Comparison of ENCODE assay signal across 26 cellular contexts in the genomic region with DNA sequence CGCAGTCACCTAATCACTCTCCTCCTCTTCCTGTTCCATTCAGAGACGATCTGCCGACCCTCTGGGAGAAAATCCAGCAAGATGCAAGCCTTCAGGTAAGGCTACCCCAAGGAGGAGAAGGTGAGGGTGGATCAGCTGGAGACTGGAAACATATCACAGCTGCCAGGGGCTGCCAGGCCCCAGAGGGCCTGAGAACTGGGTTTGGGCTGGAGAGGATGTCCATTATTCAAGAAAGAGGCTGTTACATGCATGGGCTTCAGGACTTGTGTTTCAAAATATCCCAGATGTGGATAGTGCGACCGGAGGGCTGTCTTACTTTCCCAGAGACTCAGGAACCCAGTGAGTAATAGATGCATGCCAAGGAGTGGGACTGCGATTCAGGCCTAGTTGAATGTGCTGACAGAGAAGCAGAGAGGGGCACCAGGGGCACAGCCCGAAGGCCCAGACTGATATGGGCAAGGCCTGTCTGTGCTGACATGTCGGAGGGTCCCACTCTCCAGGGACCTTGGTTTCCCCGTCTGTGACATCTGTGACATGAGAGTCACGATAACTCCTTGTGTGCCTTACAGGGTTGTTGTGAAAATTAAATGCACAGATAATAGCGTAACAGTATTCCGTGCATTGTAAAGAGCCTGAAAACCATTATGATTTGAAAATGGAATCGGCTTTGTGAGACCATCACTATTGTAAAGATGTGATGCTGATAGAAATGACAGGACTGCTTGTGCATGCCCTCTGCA. TPM values are rescaled to one million over a fixed set of nuclear protein-coding genes. Genes with fewer than 3 reads are reported as not detected.
DNase-seq lines count a peak whose midpoint lies in the region; ATAC-seq and TF ChIP-seq lines count a peak whose summit lies in the region.
"Had no signal": no experiment of that assay in that cellular context is flagged by ENCODE, and none has a peak within 500 bp of the region (broad histone marks: within the 10 kb centered on the region; RNA-seq: fewer than 3 reads in every experiment).

No MANE protein-coding gene starts in this region.

- ATAC-seq in activated CD8-positive, alpha-beta T cell treated with anti-CD3 and anti-CD28 coated beads, Interleukin-2, amount 10 ng/mL, durations not matched to agents 7 days and 5 days, result no peak
- ATAC-seq in activated CD8-positive, alpha-beta T cell treated with anti-CD3 and anti-CD28 coated beads for 36 hours, result no peak
- ATAC-seq in upper lobe of right lung (no peak), GM21447 (IDR thresholded peaks at IDR 0.05; ENCODE audit: unreplicated experiment) (no peak), HG03457 (IDR thresholded peaks at IDR 0.05; ENCODE audit: unreplicated experiment) (no peak)
- ATAC-seq: left colon had no signal

- H3K36me3 ChIP-seq in upper lobe of right lung, result no peaks in the 10 kb centered on the region

- H3K27me3 Mint-ChIP-seq in activated CD8-positive, alpha-beta T cell treated with anti-CD3 and anti-CD28 coated beads, Interleukin-2, amount 10 ng/mL, durations not matched to agents 7 days and 5 days (ENCODE audit: low read depth), result peaks cover 6% of the 10 kb centered on the region
- peaks cover 1% of the 10 kb centered on the region for H3K27me3 Mint-ChIP-seq in activated CD8-positive, alpha-beta T cell treated with anti-CD3 and anti-CD28 coated beads for 36 hours
- H3K27me3 Mint-ChIP-seq in dendritic cell treated with granulocyte-macrophage colony-stimulating factor and Interleukin-4, amounts not matched to agents 40 ng/mL and 50 ng/mL, for 4 days, result no peaks in the 10 kb centered on the region
- H3K27me3 Mint-ChIP-seq: activated CD4-positive, alpha-beta memory T cell treated with anti-CD3 and anti-CD28 coated beads, Interleukin-2, amount 10 ng/mL, durations not matched to agents 7 days and 5 days had no signal

- no peak for TF ChIP-seq CTCF in activated CD8-positive, alpha-beta T cell treated with anti-CD3 and anti-CD28 coated beads for 36 hours (IDR thresholded peaks at IDR 0.05)
- no peak for TF ChIP-seq CTCF in upper lobe of right lung (IDR thresholded peaks at IDR 0.05)

- H3K4me3 ChIP-seq in mononuclear cell (ENCODE audit: low read length), result peak overlapping the region; percentile 77
- H3K4me3 ChIP-seq in upper lobe of right lung, result peak overlapping the region; percentile 29

- H3K4me1 ChIP-seq in mononuclear cell (ENCODE audit: insufficient read depth, low read length) (peaks cover 63% of the 10 kb centered on the region), upper lobe of right lung (peaks cover 8% of the 10 kb centered on the region)

- intact Hi-C loops in activated CD8-positive, alpha-beta T cell treated with anti-CD3 and anti-CD28 coated beads for 36 hours (cut with micrococcal nuclease), result no loop called here
- intact Hi-C loops in dendritic cell treated with granulocyte-macrophage colony-stimulating factor and Interleukin-4, amounts not matched to agents 40 ng/mL and 50 ng/mL, for 4 days (cut with micrococcal nuclease), result no loop called here
- intact Hi-C loops in upper lobe of right lung (cut with DNase I), result no loop called here

- no peaks in the 10 kb centered on the region for H3K9me3 ChIP-seq in mononuclear cell (ENCODE audit: low read depth, low read length)
- no peaks in the 10 kb centered on the region for H3K9me3 ChIP-seq in upper lobe of right lung

- CTCF ChIA-PET in activated CD8-positive, alpha-beta T cell treated with anti-CD3 and anti-CD28 coated beads, Interleukin-2, amount 10 ng/mL, durations not matched to agents 7 days and 5 days (lab: Charles Lee), result interaction anchor here (5.0 kb wide), 1 partner anchor 10 kb away, joined by 31 read pairs; no protein-coding TSS in a partner anchor
- CTCF ChIA-PET in activated CD8-positive, alpha-beta T cell treated with anti-CD3 and anti-CD28 coated beads for 36 hours (lab: Charles Lee), result interaction anchor here (1.1 to 14.7 kb wide), 5 partner anchors 8 to 71 kb away, joined by 3 to 146 read pairs (median 6); no protein-coding TSS in a partner anchor

- DNase-seq in activated CD8-positive, alpha-beta T cell treated with anti-CD3 and anti-CD28 coated beads, Interleukin-2, amount 10 ng/mL, durations not matched to agents 7 days and 5 days, result peak; percentile 17
- no peak for DNase-seq in activated CD8-positive, alpha-beta T cell treated with anti-CD3 and anti-CD28 coated beads for 36 hours
- no peak for DNase-seq in upper lobe of right lung
- no peak for DNase-seq in SKM-1 treated with dmso at 0.1 percent for 144 hours (lab: John Stamatoyannopoulos, UW; ENCODE audit: unreplicated experiment)
- DNase-seq: activated CD4-positive, alpha-beta memory T cell treated with anti-CD3 and anti-CD28 coated beads, Interleukin-2, amount 10 ng/mL, durations not matched to agents 7 days and 5 days; activated T-cell treated with anti-CD3 and anti-CD28 coated beads for 4 hours; amniotic stem cell; CD4-positive, alpha-beta memory T cell; GOT3; HFFc6; left colon; NCI-H1417 treated with DMSO at 0.1 percent for 48 hours; NCI-H226; stimulated activated CD4-positive, alpha-beta T cell treated with anti-CD3 and anti-CD28 coated beads, Interleukin-4, amount 100 ng/mL, for 4 hours had no signal

- no peaks in the 10 kb centered on the region for H3K9me3 Mint-ChIP-seq in activated CD8-positive, alpha-beta T cell treated with anti-CD3 and anti-CD28 coated beads, Interleukin-2, amount 10 ng/mL, durations not matched to agents 7 days and 5 days (ENCODE audit: insufficient read depth)
- H3K9me3 Mint-ChIP-seq in activated CD8-positive, alpha-beta T cell treated with anti-CD3 and anti-CD28 coated beads for 36 hours, result no peaks in the 10 kb centered on the region
- no peaks in the 10 kb centered on the region for H3K9me3 Mint-ChIP-seq in dendritic cell treated with granulocyte-macrophage colony-stimulating factor and Interleukin-4, amounts not matched to agents 40 ng/mL and 50 ng/mL, for 4 days
- H3K9me3 Mint-ChIP-seq: activated CD4-positive, alpha-beta memory T cell treated with anti-CD3 and anti-CD28 coated beads, Interleukin-2, amount 10 ng/mL, durations not matched to agents 7 days and 5 days; activated naive CD4-positive, alpha-beta T cell treated with anti-CD3 and anti-CD28 coated beads, Interleukin-2, amount 50 U/mL, for 24 hours; CD4-positive, alpha-beta memory T cell; HFFc6; T-helper 2 cell treated with Interferon-gamma antibody and Interleukin-4, amounts not matched to agents 5 μg/mL and 100 μg/mL, for 36 hours; type B pancreatic cell had no signal

- H3K27ac Mint-ChIP-seq in activated CD8-positive, alpha-beta T cell treated with anti-CD3 and anti-CD28 coated beads, Interleukin-2, amount 10 ng/mL, durations not matched to agents 7 days and 5 days, result no peak overlapping the region
- H3K27ac Mint-ChIP-seq in activated CD8-positive, alpha-beta T cell treated with anti-CD3 and anti-CD28 coated beads for 36 hours, result no peak overlapping the region
- H3K27ac Mint-ChIP-seq in dendritic cell treated with granulocyte-macrophage colony-stimulating factor and Interleukin-4, amounts not matched to agents 40 ng/mL and 50 ng/mL, for 4 days, result peak overlapping the region; percentile 95
- H3K27ac Mint-ChIP-seq: activated CD4-positive, alpha-beta memory T cell treated with anti-CD3 and anti-CD28 coated beads, Interleukin-2, amount 10 ng/mL, durations not matched to agents 7 days and 5 days; activated naive CD4-positive, alpha-beta T cell treated with anti-CD3 and anti-CD28 coated beads, Interleukin-2, amount 50 U/mL, for 24 hours; brain; HFFc6; T-helper 2 cell treated with Interferon-gamma antibody and Interleukin-4, amounts not matched to agents 5 μg/mL and 100 μg/mL, for 36 hours; type B pancreatic cell had no signal

- POLR2A ChIA-PET in activated CD8-positive, alpha-beta T cell treated with anti-CD3 and anti-CD28 coated beads, Interleukin-2, amount 10 ng/mL, durations not matched to agents 7 days and 5 days (lab: Charles Lee), result no interaction called here
- POLR2A ChIA-PET in activated CD8-positive, alpha-beta T cell treated with anti-CD3 and anti-CD28 coated beads for 36 hours (lab: Charles Lee), result no interaction called here

- peak overlapping the region; percentile 63 for H3K27ac ChIP-seq in upper lobe of right lung

- H3K4me1 Mint-ChIP-seq in activated CD8-positive, alpha-beta T cell treated with anti-CD3 and anti-CD28 coated beads, Interleukin-2, amount 10 ng/mL, durations not matched to agents 7 days and 5 days (ENCODE audit: low read depth), result peaks cover 24% of the 10 kb centered on the region
- peaks cover 31% of the 10 kb centered on the region for H3K4me1 Mint-ChIP-seq in activated CD8-positive, alpha-beta T cell treated with anti-CD3 and anti-CD28 coated beads for 36 hours (ENCODE audit: low read depth)
- H3K4me1 Mint-ChIP-seq in dendritic cell treated with granulocyte-macrophage colony-stimulating factor and Interleukin-4, amounts not matched to agents 40 ng/mL and 50 ng/mL, for 4 days (ENCODE audit: low read depth), result peaks cover 90% of the 10 kb centered on the region
- H3K4me1 Mint-ChIP-seq: brain had no signal

- no peaks in the 10 kb centered on the region for H3K36me3 Mint-ChIP-seq in activated CD8-positive, alpha-beta T cell treated with anti-CD3 and anti-CD28 coated beads, Interleukin-2, amount 10 ng/mL, durations not matched to agents 7 days and 5 days (ENCODE audit: low read depth)
- no peaks in the 10 kb centered on the region for H3K36me3 Mint-ChIP-seq in activated CD8-positive, alpha-beta T cell treated with anti-CD3 and anti-CD28 coated beads for 36 hours (ENCODE audit: low read depth)
- peaks cover 52% of the 10 kb centered on the region for H3K36me3 Mint-ChIP-seq in dendritic cell treated with granulocyte-macrophage colony-stimulating factor and Interleukin-4, amounts not matched to agents 40 ng/mL and 50 ng/mL, for 4 days (ENCODE audit: low read depth)
- H3K36me3 Mint-ChIP-seq: activated naive CD4-positive, alpha-beta T cell treated with anti-CD3 and anti-CD28 coated beads, Interleukin-2, amount 50 U/mL, for 24 hours; brain; CD4-positive, alpha-beta memory T cell; type B pancreatic cell had no signal

- H3K27me3 ChIP-seq in mononuclear cell (ENCODE audit: insufficient read depth, low read length) (no peaks in the 10 kb centered on the region), upper lobe of right lung (no peaks in the 10 kb centered on the region)

- no peak overlapping the region for H3K4me3 Mint-ChIP-seq in activated CD8-positive, alpha-beta T cell treated with anti-CD3 and anti-CD28 coated beads, Interleukin-2, amount 10 ng/mL, durations not matched to agents 7 days and 5 days
- no peak overlapping the region for H3K4me3 Mint-ChIP-seq in activated CD8-positive, alpha-beta T cell treated with anti-CD3 and anti-CD28 coated beads for 36 hours
- peak overlapping the region; percentile 84 for H3K4me3 Mint-ChIP-seq in dendritic cell treated with granulocyte-macrophage colony-stimulating factor and Interleukin-4, amounts not matched to agents 40 ng/mL and 50 ng/mL, for 4 days
- H3K4me3 Mint-ChIP-seq: activated CD4-positive, alpha-beta memory T cell treated with anti-CD3 and anti-CD28 coated beads, Interleukin-2, amount 10 ng/mL, durations not matched to agents 7 days and 5 days; activated naive CD4-positive, alpha-beta T cell treated with anti-CD3 and anti-CD28 coated beads, Interleukin-2, amount 50 U/mL, for 24 hours; brain; CD4-positive, alpha-beta memory T cell; HFFc6; T-helper 2 cell treated with Interferon-gamma antibody and Interleukin-4, amounts not matched to agents 5 μg/mL and 100 μg/mL, for 36 hours; type B pancreatic cell had no signal

RNA-seq across cellular contexts. Expression of gene IL1RN, which starts 0.4 kb away (rescaled TPM):
- under 1 TPM in 1 of 2 experiments, not detected in 1; 0.31 TPM for total RNA-seq in activated CD8-positive, alpha-beta T cell treated with anti-CD3 and anti-CD28 coated beads, Interleukin-2, amount 10 ng/mL, durations not matched to agents 7 days and 5 days
- under 1 TPM; 0.50 to 0.85 TPM for total RNA-seq in activated CD8-positive, alpha-beta T cell treated with anti-CD3 and anti-CD28 coated beads for 36 hours
- total RNA-seq in mononuclear cell (203 TPM), upper lobe of right lung (41.7 TPM)
- total RNA-seq: A172, cerebellum, HFFc6, HT1080, myocyte had no signal

RNA-seq across cellular contexts. Expression of gene PSD4, which starts 46.0 kb away (rescaled TPM):
- 100 to 1,000 TPM; 394 to 404 TPM for total RNA-seq in activated CD8-positive, alpha-beta T cell treated with anti-CD3 and anti-CD28 coated beads, Interleukin-2, amount 10 ng/mL, durations not matched to agents 7 days and 5 days
- 100 to 1,000 TPM; 247 to 251 TPM for total RNA-seq in activated CD8-positive, alpha-beta T cell treated with anti-CD3 and anti-CD28 coated beads for 36 hours
- 47.2 TPM for total RNA-seq in mononuclear cell
- total RNA-seq in upper lobe of right lung, result 37.8 TPM

Comparison
In these comparisons a context has a peak if more than half of its experiments do, and no peak if none do; other contexts are left out.
1. RNA of gene IL1RN, which starts 0.4 kb away (total RNA-seq): 203 TPM in mononuclear cell (single experiment) and 41.7 TPM in upper lobe of right lung (single experiment); 0.50 to 0.85 TPM in activated CD8-positive, alpha-beta T cell treated with anti-CD3 and anti-CD28 coated beads for 36 hours and 0.31 TPM in activated CD8-positive, alpha-beta T cell treated with anti-CD3 and anti-CD28 coated beads, Interleukin-2, amount 10 ng/mL, durations not matched to agents 7 days and 5 days; every median in the first group is over 10 times any median in the second.